ENCODE assay signal across 1 cellular context in genomic region chr17:7705269-7706255, GRCh38.
A peak's percentile ranks its signal among the peaks of the same experiment; 100 is the strongest.
TF ChIP-seq lines count a peak whose summit lies in the region.

No MANE protein-coding gene starts in this region.

TF ChIP-seq in HepG2, 621 proteins besides CTCF, POLR2A, EP300 and RAD21:
- TF ChIP-seq GTF3A (CRISPR knock-in tag; conservative IDR thresholded peaks at IDR 0.05) (no peak), TFDP1 (CRISPR knock-in tag; IDR thresholded peaks at IDR 0.05; ENCODE audit: borderline replicate concordance) (no peak), ZNF430 (CRISPR knock-in tag; IDR thresholded peaks at IDR 0.05) (no peak), ZSCAN25 (CRISPR knock-in tag; IDR thresholded peaks at IDR 0.05) (peak; percentile 41; the same call in 1 of the 2 replicates), ZNF383 (CRISPR knock-in tag; IDR thresholded peaks at IDR 0.05; ENCODE audit: borderline replicate concordance) (no peak), HMG20B (CRISPR knock-in tag; conservative IDR thresholded peaks at IDR 0.05) (no peak), HOXA9 (CRISPR knock-in tag; IDR thresholded peaks at IDR 0.05; ENCODE audit: borderline replicate concordance) (no peak)
- TF ChIP-seq, protein P1, sequence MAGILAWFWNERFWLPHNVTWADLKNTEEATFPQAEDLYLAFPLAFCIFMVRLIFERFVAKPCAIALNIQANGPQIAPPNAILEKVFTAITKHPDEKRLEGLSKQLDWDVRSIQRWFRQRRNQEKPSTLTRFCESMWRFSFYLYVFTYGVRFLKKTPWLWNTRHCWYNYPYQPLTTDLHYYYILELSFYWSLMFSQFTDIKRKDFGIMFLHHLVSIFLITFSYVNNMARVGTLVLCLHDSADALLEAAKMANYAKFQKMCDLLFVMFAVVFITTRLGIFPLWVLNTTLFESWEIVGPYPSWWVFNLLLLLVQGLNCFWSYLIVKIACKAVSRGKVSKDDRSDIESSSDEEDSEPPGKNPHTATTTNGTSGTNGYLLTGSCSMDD (CRISPR knock-in tag; IDR thresholded peaks at IDR 0.05) = no peak
TF ChIP-seq in HepG2: peak in this region for 1.
